Comparison of ENCODE assay signal across 14 cellular contexts in the genomic region with DNA sequence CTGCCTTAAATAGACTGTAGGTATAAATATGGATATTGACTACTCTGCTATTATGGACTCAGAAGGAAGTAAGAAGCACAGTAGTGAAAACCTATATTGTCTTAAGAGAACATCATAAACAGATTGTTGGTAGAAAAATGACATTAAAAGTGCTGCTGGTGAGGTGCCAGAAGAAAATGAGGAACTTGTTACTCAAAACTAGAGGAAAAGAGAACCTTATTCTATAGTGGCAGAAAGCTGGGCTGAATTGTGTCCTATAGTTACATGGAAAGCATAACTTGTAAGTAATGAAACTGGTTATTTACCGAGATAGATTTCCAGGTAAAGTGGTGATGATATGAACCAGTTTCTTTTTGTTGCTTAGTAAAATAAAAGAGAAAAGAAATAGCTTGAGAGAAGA.
"Had no signal": no experiment of that assay in that cellular context is flagged by ENCODE, and none has a peak within 500 bp of the region (broad histone marks: within the 10 kb centered on the region; RNA-seq: fewer than 3 reads in every experiment).

No MANE protein-coding gene starts in this region.

- DNase-seq: activated CD4-positive, alpha-beta T cell treated with anti-CD3 and anti-CD28 coated beads for 36 hours; activated naive CD4-positive, alpha-beta T cell treated with anti-CD3 and anti-CD28 coated beads, Interleukin-2, amount 50 U/mL, for 16 hours; caudate nucleus; colonic mucosa; effector CD4-positive, alpha-beta T cell; heart left ventricle; mammary epithelial cell; mucosa of descending colon; naive thymus-derived CD8-positive, alpha-beta T cell; tibial artery had no signal

- H3K9me3 ChIP-seq: colonic mucosa, heart left ventricle, mucosa of descending colon, right atrium auricular region, tibial artery had no signal

- H3K36me3 ChIP-seq: colonic mucosa, heart left ventricle, right atrium auricular region, tibial artery had no signal

- FAIRE-seq: frontal cortex had no signal

- H3K27ac ChIP-seq: colonic mucosa, heart left ventricle, right atrium auricular region, skin epidermis, tibial artery, VCaP had no signal

- H3K4me1 ChIP-seq: colonic mucosa, right atrium auricular region, tibial artery had no signal

- ATAC-seq: activated CD4-positive, alpha-beta T cell treated with anti-CD3 and anti-CD28 coated beads for 36 hours; heart left ventricle; mucosa of descending colon; naive thymus-derived CD8-positive, alpha-beta T cell had no signal

- H3K4me3 ChIP-seq: colonic mucosa, heart left ventricle, mucosa of descending colon, right atrium auricular region, skin epidermis, tibial artery had no signal

- H3K27me3 ChIP-seq: colonic mucosa, heart left ventricle, right atrium auricular region, tibial artery had no signal
